ENCODE assay signal across 1 cellular context in the genomic region with DNA sequence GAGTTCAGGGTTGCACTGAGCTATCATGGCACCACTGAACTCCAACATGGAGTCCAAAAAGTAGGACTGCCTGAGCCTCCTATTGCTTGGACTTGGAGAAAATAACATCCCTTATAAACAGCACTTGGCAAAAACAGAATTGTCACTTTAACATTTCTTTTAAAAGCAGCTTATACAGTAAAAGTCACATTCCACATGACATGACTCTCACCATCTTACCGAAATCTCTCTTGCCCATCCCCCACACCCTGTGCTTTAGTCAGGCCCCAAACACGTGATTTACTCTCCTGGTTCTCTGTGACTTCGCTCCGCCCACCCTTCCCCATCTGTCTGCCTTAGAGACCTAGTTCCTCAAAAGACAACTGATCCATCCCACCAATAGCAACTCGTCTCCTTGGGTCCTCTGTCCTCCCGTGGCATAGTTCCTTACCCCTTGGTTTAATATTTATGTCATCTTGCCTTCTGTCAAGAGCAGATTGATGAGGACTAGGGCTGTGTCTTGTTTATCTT.
TF ChIP-seq lines count a peak whose summit lies in the region.

No MANE protein-coding gene starts in this region.

TF ChIP-seq in K562, 482 proteins besides CTCF, POLR2A, EP300 and RAD21 (continued from another document and continues in another):
- TF ChIP-seq ZNF696 (CRISPR knock-in tag; conservative IDR thresholded peaks at IDR 0.05) = no peak; the same call in 1 of the 2 replicates
- TF ChIP-seq, protein P1, sequence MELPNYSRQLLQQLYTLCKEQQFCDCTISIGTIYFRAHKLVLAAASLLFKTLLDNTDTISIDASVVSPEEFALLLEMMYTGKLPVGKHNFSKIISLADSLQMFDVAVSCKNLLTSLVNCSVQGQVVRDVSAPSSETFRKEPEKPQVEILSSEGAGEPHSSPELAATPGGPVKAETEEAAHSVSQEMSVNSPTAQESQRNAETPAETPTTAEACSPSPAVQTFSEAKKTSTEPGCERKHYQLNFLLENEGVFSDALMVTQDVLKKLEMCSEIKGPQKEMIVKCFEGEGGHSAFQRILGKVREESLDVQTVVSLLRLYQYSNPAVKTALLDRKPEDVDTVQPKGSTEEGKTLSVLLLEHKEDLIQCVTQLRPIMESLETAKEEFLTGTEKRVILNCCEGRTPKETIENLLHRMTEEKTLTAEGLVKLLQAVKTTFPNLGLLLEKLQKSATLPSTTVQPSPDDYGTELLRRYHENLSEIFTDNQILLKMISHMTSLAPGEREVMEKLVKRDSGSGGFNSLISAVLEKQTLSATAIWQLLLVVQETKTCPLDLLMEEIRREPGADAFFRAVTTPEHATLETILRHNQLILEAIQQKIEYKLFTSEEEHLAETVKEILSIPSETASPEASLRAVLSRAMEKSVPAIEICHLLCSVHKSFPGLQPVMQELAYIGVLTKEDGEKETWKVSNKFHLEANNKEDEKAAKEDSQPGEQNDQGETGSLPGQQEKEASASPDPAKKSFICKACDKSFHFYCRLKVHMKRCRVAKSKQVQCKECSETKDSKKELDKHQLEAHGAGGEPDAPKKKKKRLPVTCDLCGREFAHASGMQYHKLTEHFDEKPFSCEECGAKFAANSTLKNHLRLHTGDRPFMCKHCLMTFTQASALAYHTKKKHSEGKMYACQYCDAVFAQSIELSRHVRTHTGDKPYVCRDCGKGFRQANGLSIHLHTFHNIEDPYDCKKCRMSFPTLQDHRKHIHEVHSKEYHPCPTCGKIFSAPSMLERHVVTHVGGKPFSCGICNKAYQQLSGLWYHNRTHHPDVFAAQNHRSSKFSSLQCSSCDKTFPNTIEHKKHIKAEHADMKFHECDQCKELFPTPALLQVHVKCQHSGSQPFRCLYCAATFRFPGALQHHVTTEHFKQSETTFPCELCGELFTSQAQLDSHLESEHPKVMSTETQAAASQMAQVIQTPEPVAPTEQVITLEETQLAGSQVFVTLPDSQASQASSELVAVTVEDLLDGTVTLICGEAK (IDR thresholded peaks at IDR 0.05) = no peak
- TF ChIP-seq, protein P1 (CRISPR knock-in tag; IDR thresholded peaks at IDR 0.05) = no peak
- TF ChIP-seq NR2C1 (IDR thresholded peaks at IDR 0.05) = no peak
- TF ChIP-seq NR2C1 (tag; IDR thresholded peaks at IDR 0.05) = peak; percentile 92
- no peak for TF ChIP-seq RBM14 (IDR thresholded peaks at IDR 0.05; ENCODE audit: borderline replicate concordance, insufficient read depth, low read depth, low read length)
- peak; percentile 98 for TF ChIP-seq SMAD3 (CRISPR knock-in tag; conservative IDR thresholded peaks at IDR 0.05)
- peak; percentile 99 for TF ChIP-seq ZNF644 (tag; IDR thresholded peaks at IDR 0.05; ENCODE audit: low read depth)
- TF ChIP-seq IRF2 (CRISPR knock-in tag; IDR thresholded peaks at IDR 0.05) = no peak
- no peak for TF ChIP-seq POU5F1 (IDR thresholded peaks at IDR 0.05; ENCODE audit: borderline replicate concordance, low read depth, low read length, partially characterized antibody)
- TF ChIP-seq, protein P2, sequence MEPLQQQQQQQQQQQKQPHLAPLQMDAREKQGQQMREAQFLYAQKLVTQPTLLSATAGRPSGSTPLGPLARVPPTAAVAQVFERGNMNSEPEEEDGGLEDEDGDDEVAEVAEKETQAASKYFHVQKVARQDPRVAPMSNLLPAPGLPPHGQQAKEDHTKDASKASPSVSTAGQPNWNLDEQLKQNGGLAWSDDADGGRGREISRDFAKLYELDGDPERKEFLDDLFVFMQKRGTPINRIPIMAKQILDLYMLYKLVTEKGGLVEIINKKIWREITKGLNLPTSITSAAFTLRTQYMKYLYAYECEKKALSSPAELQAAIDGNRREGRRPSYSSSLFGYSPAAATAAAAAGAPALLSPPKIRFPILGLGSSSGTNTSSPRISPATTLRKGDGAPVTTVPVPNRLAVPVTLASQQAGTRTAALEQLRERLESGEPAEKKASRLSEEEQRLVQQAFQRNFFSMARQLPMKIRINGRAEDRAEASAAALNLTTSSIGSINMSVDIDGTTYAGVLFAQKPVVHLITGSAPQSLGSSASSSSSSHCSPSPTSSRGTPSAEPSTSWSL (CRISPR knock-in tag; IDR thresholded peaks at IDR 0.05; ENCODE audit: borderline replicate concordance) = peak; percentile 93; the same call in 1 of the 2 replicates
- TF ChIP-seq, protein P3, sequence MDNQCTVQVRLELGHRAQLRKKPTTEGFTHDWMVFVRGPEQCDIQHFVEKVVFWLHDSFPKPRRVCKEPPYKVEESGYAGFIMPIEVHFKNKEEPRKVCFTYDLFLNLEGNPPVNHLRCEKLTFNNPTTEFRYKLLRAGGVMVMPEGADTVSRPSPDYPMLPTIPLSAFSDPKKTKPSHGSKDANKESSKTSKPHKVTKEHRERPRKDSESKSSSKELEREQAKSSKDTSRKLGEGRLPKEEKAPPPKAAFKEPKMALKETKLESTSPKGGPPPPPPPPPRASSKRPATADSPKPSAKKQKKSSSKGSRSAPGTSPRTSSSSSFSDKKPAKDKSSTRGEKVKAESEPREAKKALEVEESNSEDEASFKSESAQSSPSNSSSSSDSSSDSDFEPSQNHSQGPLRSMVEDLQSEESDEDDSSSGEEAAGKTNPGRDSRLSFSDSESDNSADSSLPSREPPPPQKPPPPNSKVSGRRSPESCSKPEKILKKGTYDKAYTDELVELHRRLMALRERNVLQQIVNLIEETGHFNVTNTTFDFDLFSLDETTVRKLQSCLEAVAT (IDR thresholded peaks at IDR 0.05) = no peak
- TF ChIP-seq, protein P4, sequence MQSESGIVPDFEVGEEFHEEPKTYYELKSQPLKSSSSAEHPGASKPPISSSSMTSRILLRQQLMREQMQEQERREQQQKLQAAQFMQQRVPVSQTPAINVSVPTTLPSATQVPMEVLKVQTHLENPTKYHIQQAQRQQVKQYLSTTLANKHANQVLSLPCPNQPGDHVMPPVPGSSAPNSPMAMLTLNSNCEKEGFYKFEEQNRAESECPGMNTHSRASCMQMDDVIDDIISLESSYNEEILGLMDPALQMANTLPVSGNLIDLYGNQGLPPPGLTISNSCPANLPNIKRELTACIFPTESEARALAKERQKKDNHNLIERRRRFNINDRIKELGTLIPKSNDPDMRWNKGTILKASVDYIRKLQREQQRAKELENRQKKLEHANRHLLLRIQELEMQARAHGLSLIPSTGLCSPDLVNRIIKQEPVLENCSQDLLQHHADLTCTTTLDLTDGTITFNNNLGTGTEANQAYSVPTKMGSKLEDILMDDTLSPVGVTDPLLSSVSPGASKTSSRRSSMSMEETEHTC (IDR thresholded peaks at IDR 0.05) = peak; percentile 88
- no peak for TF ChIP-seq CCAR2 (IDR thresholded peaks at IDR 0.05; ENCODE audit: low read depth, low read length)
- no peak for TF ChIP-seq ZFP30 (CRISPR knock-in tag; IDR thresholded peaks at IDR 0.05; ENCODE audit: borderline replicate concordance)
- no peak for TF ChIP-seq ZFX (CRISPR knock-in tag; IDR thresholded peaks at IDR 0.05)
- peak; percentile 98 for TF ChIP-seq ZNF589 (CRISPR knock-in tag; IDR thresholded peaks at IDR 0.05; ENCODE audit: low read depth)
- TF ChIP-seq EHMT2 (IDR thresholded peaks at IDR 0.05) = no peak
- TF ChIP-seq, protein P5, sequence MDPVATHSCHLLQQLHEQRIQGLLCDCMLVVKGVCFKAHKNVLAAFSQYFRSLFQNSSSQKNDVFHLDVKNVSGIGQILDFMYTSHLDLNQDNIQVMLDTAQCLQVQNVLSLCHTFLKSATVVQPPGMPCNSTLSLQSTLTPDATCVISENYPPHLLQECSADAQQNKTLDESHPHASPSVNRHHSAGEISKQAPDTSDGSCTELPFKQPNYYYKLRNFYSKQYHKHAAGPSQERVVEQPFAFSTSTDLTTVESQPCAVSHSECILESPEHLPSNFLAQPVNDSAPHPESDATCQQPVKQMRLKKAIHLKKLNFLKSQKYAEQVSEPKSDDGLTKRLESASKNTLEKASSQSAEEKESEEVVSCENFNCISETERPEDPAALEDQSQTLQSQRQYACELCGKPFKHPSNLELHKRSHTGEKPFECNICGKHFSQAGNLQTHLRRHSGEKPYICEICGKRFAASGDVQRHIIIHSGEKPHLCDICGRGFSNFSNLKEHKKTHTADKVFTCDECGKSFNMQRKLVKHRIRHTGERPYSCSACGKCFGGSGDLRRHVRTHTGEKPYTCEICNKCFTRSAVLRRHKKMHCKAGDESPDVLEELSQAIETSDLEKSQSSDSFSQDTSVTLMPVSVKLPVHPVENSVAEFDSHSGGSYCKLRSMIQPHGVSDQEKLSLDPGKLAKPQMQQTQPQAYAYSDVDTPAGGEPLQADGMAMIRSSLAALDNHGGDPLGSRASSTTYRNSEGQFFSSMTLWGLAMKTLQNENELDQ (CRISPR knock-in tag; IDR thresholded peaks at IDR 0.05; ENCODE audit: borderline replicate concordance) = no peak
- TF ChIP-seq, protein P6, sequence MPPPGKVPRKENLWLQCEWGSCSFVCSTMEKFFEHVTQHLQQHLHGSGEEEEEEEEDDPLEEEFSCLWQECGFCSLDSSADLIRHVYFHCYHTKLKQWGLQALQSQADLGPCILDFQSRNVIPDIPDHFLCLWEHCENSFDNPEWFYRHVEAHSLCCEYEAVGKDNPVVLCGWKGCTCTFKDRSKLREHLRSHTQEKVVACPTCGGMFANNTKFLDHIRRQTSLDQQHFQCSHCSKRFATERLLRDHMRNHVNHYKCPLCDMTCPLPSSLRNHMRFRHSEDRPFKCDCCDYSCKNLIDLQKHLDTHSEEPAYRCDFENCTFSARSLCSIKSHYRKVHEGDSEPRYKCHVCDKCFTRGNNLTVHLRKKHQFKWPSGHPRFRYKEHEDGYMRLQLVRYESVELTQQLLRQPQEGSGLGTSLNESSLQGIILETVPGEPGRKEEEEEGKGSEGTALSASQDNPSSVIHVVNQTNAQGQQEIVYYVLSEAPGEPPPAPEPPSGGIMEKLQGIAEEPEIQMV (tag; conservative IDR thresholded peaks at IDR 0.05; ENCODE audit: low read depth) = peak; percentile 92
- TF ChIP-seq ZNF133 (CRISPR knock-in tag; IDR thresholded peaks at IDR 0.05) = peak; percentile 92
- TF ChIP-seq BCL6 (CRISPR knock-in tag; IDR thresholded peaks at IDR 0.05) = peak; percentile 90
- TF ChIP-seq DNMT1 (IDR thresholded peaks at IDR 0.05) = no peak
- TF ChIP-seq, protein P7, sequence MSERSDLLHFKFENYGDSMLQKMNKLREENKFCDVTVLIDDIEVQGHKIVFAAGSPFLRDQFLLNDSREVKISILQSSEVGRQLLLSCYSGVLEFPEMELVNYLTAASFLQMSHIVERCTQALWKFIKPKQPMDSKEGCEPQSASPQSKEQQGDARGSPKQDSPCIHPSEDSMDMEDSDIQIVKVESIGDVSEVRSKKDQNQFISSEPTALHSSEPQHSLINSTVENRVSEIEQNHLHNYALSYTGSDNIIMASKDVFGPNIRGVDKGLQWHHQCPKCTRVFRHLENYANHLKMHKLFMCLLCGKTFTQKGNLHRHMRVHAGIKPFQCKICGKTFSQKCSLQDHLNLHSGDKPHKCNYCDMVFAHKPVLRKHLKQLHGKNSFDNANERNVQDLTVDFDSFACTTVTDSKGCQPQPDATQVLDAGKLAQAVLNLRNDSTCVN (CRISPR knock-in tag; IDR thresholded peaks at IDR 0.05) = peak; percentile 97
- TF ChIP-seq ZNF445 (CRISPR knock-in tag; IDR thresholded peaks at IDR 0.05; ENCODE audit: low read depth) = peak; percentile 82
- no peak for TF ChIP-seq TAF15 (IDR thresholded peaks at IDR 0.05; ENCODE audit: low read depth, low read length)
- TF ChIP-seq RFX1 (IDR thresholded peaks at IDR 0.05) = no peak
- TF ChIP-seq RFX7 (CRISPR knock-in tag; IDR thresholded peaks at IDR 0.05) = 0 out of 2 replicates have a peak, but pooled peaks have one; percentile 42
- TF ChIP-seq, protein P8, sequence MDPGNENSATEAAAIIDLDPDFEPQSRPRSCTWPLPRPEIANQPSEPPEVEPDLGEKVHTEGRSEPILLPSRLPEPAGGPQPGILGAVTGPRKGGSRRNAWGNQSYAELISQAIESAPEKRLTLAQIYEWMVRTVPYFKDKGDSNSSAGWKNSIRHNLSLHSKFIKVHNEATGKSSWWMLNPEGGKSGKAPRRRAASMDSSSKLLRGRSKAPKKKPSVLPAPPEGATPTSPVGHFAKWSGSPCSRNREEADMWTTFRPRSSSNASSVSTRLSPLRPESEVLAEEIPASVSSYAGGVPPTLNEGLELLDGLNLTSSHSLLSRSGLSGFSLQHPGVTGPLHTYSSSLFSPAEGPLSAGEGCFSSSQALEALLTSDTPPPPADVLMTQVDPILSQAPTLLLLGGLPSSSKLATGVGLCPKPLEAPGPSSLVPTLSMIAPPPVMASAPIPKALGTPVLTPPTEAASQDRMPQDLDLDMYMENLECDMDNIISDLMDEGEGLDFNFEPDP (CRISPR knock-in tag; IDR thresholded peaks at IDR 0.05) = 0 out of 2 replicates have a peak, but pooled peaks have one; percentile 78
- TF ChIP-seq, protein P9, sequence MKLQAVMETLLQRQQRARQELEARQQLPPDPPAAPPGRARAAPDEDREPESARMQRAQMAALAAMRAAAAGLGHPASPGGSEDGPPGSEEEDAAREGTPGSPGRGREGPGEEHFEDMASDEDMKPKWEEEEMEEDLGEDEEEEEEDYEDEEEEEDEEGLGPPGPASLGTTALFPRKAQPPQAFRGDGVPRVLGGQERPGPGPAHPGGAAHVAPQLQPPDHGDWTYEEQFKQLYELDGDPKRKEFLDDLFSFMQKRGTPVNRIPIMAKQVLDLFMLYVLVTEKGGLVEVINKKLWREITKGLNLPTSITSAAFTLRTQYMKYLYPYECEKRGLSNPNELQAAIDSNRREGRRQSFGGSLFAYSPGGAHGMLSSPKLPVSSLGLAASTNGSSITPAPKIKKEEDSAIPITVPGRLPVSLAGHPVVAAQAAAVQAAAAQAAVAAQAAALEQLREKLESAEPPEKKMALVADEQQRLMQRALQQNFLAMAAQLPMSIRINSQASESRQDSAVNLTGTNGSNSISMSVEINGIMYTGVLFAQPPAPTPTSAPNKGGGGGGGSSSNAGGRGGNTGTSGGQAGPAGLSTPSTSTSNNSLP (IDR thresholded peaks at IDR 0.05; ENCODE audit: borderline replicate concordance, low read depth, low read length) = no peak
- peak; percentile 98 for TF ChIP-seq ZNF76 (CRISPR knock-in tag; IDR thresholded peaks at IDR 0.05; ENCODE audit: borderline replicate concordance)
- peak; percentile 71 for TF ChIP-seq SPI1 (IDR thresholded peaks at IDR 0.05; ENCODE audit: borderline replicate concordance, low read depth, low read length)
